ENCODE assay signal across 17 cellular contexts in the genomic region with DNA sequence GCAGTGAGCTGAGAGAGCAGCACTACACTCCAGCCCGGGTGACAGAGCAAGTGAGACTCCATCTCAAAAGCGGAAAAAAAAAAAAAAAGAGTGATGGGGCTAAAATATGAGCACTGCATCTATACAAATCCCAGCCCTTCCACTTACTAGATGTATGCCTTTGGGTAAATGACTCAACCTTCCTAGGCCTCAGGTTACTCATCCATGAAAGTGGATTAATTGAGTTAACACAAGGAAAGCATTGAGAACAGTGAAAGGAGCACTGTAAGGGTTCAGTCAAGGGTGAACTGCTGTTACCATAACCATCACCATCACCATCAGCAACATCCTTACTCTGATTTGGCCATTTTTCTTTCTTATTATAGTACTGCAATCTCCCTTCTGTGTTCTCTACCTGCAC.
DNase-seq lines count a peak whose midpoint lies in the region; TF ChIP-seq lines count a peak whose summit lies in the region.
"Had no signal": no experiment of that assay in that cellular context is flagged by ENCODE, and none has a peak within 500 bp of the region (broad histone marks: within the 10 kb centered on the region; RNA-seq: fewer than 3 reads in every experiment).

No MANE protein-coding gene starts in this region.

- H3K4me3 ChIP-seq in kidney epithelial cell (ENCODE audit: low read depth, low read length) (no peak overlapping the region), retinal pigment epithelial cell (ENCODE audit: low read length) (no peak overlapping the region)
- H3K4me3 ChIP-seq: HAP-1 had no signal

- H3K4me3 Mint-ChIP-seq in H9 = no peak overlapping the region
- H3K4me3 Mint-ChIP-seq in MCF 10A (ENCODE audit: unreplicated experiment) = no peak overlapping the region
- H3K4me3 Mint-ChIP-seq: CD4-positive, alpha-beta T cell had no signal

- intact Hi-C loops in MCF 10A (cut with micrococcal nuclease) = no loop called here

- H3K27ac ChIP-seq in H9 (ENCODE audit: insufficient read length, low read depth, low read length) = no peak overlapping the region

- no peaks in the 10 kb centered on the region for H3K79me2 ChIP-seq in H9 (ENCODE audit: insufficient read depth, low read length)

- H2BK12ac ChIP-seq in H9 (ENCODE audit: insufficient read length, low read depth, low read length) = no peak overlapping the region

- H3K14ac ChIP-seq in H9 (ENCODE audit: insufficient read depth, low read length) = peak overlapping the region; percentile 29; the same call in 1 of the 2 replicates

- H3K4ac ChIP-seq in H9 (ENCODE audit: low read depth, low read length) = no peak overlapping the region

- TF ChIP-seq CTCF in H9 (conservative IDR thresholded peaks at IDR 0.05) (no peak), kidney epithelial cell (IDR thresholded peaks at IDR 0.05; ENCODE audit: insufficient read depth, low read length, poor library complexity, severe bottlenecking) (no peak), retinal pigment epithelial cell (conservative IDR thresholded peaks at IDR 0.05; ENCODE audit: low read depth, low read length) (no peak), MCF 10A (IDR thresholded peaks at IDR 0.05; ENCODE audit: unreplicated experiment) (no peak)

- POLR2A ChIA-PET in MCF 10A (lab: Yijun Ruan, JAX) = no interaction called here

- no peak overlapping the region for H4K91ac ChIP-seq in H9 (ENCODE audit: insufficient read length, low read depth, low read length)

- H3K9ac ChIP-seq in H9 (ENCODE audit: extremely low read depth, insufficient read length, low read length) = no peak overlapping the region

- H3T11ph ChIP-seq in H9 (ENCODE audit: low read length) = no peak overlapping the region

- H4K5ac ChIP-seq in H9 (ENCODE audit: insufficient read length, low read depth, low read length) = no peak overlapping the region

- in situ Hi-C loops in SK-MEL-5 (cut with HindIII; ENCODE audit: low pct_unique_long_range_greater_than_20kb, low sequenced_read_pairs) = no loop called here

- H3K56ac ChIP-seq in H9 (ENCODE audit: insufficient read length, low read depth, low read length) = no peak overlapping the region

- H3K36me3 Mint-ChIP-seq in H9 (ENCODE audit: insufficient read depth in 1 of 3, low read depth in 3 of 3) (no peaks in the 10 kb centered on the region), MCF 10A (ENCODE audit: insufficient read depth, unreplicated experiment) (no peaks in the 10 kb centered on the region)

- H3K9me3 ChIP-seq in H9 (ENCODE audit: control insufficient read depth, low read depth, low read length) = no peaks in the 10 kb centered on the region
- H3K9me3 ChIP-seq: BE2C, HAP-1 had no signal

- H2AFZ ChIP-seq in H9 (ENCODE audit: low read length) = no peak overlapping the region

- H4K20me1 ChIP-seq in H9 (ENCODE audit: control insufficient read depth, insufficient read depth, insufficient read length) = no peaks in the 10 kb centered on the region

- H2AK5ac ChIP-seq in H9 (ENCODE audit: insufficient read length, low read length) = no peak overlapping the region

- no peak overlapping the region for H3K18ac ChIP-seq in H9 (ENCODE audit: insufficient read length, low read depth, low read length)

- H2BK15ac ChIP-seq in H9 (ENCODE audit: low read depth, low read length) = no peak overlapping the region

- no peak overlapping the region for H2BK5ac ChIP-seq in H9 (ENCODE audit: insufficient read length, low read length)

- 0 out of 2 replicates have a peak, but pooled peaks cover 2% of the 10 kb centered on the region for H3K4me1 ChIP-seq in H9 (ENCODE audit: insufficient read depth, low read length)
- H3K4me1 ChIP-seq: BE2C, HAP-1 had no signal

- H3K27ac Mint-ChIP-seq in H9 (no peak overlapping the region), MCF 10A (ENCODE audit: low read depth, unreplicated experiment) (no peak overlapping the region)
- H3K27ac Mint-ChIP-seq: CD4-positive, alpha-beta T cell had no signal

- DNase-seq in H9 = no peak
- peak; percentile 15 for DNase-seq in SK-MEL-5 (ENCODE audit: low read depth, low spot score)
- peak; percentile 69 for DNase-seq in kidney epithelial cell (ENCODE audit: low read depth)
- DNase-seq in retinal pigment epithelial cell (ENCODE audit: low read depth) = peak; percentile 93
- DNase-seq in stimulated activated CD4-positive, alpha-beta T cell treated with anti-CD3 and anti-CD28 coated beads, Interleukin-4, amount 100 ng/mL, for 4 hours = no peak
- no peak for DNase-seq in MCF 10A (ENCODE audit: unreplicated experiment)
- DNase-seq in NCI-H1092 treated with DMSO at 0.1 percent for 48 hours (lab: John Stamatoyannopoulos, UW) = no peak
- DNase-seq: BE2C; CD4-positive, alpha-beta T cell; DMS79 treated with DMSO at 0.1 percent for 48 hours; IMR-90; Karpas-422; NCI-H1417; NCI-H1930; NCI-H2171 treated with DMSO at 0.1 percent for 48 hours; NCI-H446 treated with DMSO at 0.1 percent for 48 hours had no signal

- no TSS peak for BruUV-seq in MCF 10A (replicated peaks; lab: Mats Ljungman, UMichigan)

- no peaks in the 10 kb centered on the region for H3K36me3 ChIP-seq in kidney epithelial cell (ENCODE audit: control insufficient read depth, insufficient read depth, low read length)
- H3K36me3 ChIP-seq: BE2C, HAP-1 had no signal

- H3K9me3 Mint-ChIP-seq in H9 (no peaks in the 10 kb centered on the region), MCF 10A (ENCODE audit: unreplicated experiment) (no peaks in the 10 kb centered on the region)
- H3K9me3 Mint-ChIP-seq: CD4-positive, alpha-beta T cell had no signal

- no peaks in the 10 kb centered on the region for H3K23me2 ChIP-seq in H9 (ENCODE audit: insufficient read length, low read depth, low read length, poor library complexity, severe bottlenecking)

- H3K4me1 Mint-ChIP-seq in H9 (peaks cover 14 to 17% of the 10 kb centered on the region in 2 experiments), MCF 10A (ENCODE audit: insufficient read depth, unreplicated experiment) (no peaks in the 10 kb centered on the region)

- H3K79me1 ChIP-seq in H9 (ENCODE audit: insufficient read depth, low read depth, low read length, poor library complexity, severe bottlenecking) = no peaks in the 10 kb centered on the region

- no peak overlapping the region for H4K8ac ChIP-seq in H9 (replicated peaks; ENCODE audit: insufficient read length, low read depth, low read length)

- H3K27me3 ChIP-seq in H9 (ENCODE audit: insufficient read depth, low read length) (no peaks in the 10 kb centered on the region), kidney epithelial cell (ENCODE audit: control insufficient read depth, insufficient read depth, low read length) (no peaks in the 10 kb centered on the region)
- H3K27me3 ChIP-seq: BE2C had no signal

- no peak overlapping the region for H2BK120ac ChIP-seq in H9 (ENCODE audit: low read depth, low read length, poor library complexity, severe bottlenecking)

- H3K27me3 Mint-ChIP-seq in H9 (ENCODE audit: low read depth) (peaks cover 24% of the 10 kb centered on the region), MCF 10A (ENCODE audit: insufficient read depth, unreplicated experiment) (no peaks in the 10 kb centered on the region)

- H2BK20ac ChIP-seq in H9 (ENCODE audit: low read depth, low read length, poor library complexity, severe bottlenecking) = no peak overlapping the region

- CTCF ChIA-PET in MCF 10A (lab: Yijun Ruan, JAX) = no interaction called here

- WGBS in H9 (ENCODE audit: extremely low coverage, insufficient read length, low lambda C conversion rate) = no CpG with 5 or more reads among the region's 2 CpGs

- no peak overlapping the region for H3K23ac ChIP-seq in H9 (ENCODE audit: insufficient read length, low read depth, low read length)

- no peak overlapping the region for H3K4me2 ChIP-seq in H9 (ENCODE audit: insufficient read depth, insufficient read length, low read length)

Comparison
In these comparisons a context has a peak if more than half of its experiments do, and no peak if none do; other contexts are left out.
1. DNase-seq: peak in SK-MEL-5 (single experiment), kidney epithelial cell (single experiment) and retinal pigment epithelial cell (single experiment); none in H9 (single experiment), stimulated activated CD4-positive, alpha-beta T cell treated with anti-CD3 and anti-CD28 coated beads, Interleukin-4, amount 100 ng/mL, for 4 hours (0 of 2), MCF 10A (single experiment) and NCI-H1092 treated with DMSO at 0.1 percent for 48 hours (single experiment).